ENCODE assay signal across 16 cellular contexts in the genomic region with DNA sequence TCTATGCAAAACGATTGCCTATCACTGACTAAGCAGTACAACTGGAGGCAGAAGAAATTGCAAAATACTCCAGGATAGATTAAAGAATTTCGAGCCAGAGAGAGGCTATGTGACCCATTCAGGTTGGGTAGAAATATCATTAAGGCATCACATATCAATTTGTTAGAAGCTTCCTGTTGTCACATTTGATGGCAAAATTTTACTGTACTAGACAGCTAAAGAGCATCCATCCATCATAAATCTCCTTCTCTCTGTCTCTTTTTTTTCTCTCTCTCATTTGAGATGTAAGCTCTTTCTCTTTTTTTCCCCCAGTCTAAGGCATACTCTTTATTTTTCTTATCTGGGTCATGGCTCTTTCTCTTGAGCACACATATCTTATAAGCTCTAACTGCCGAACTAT.
DNase-seq lines count a peak whose midpoint lies in the region; ATAC-seq and TF ChIP-seq lines count a peak whose summit lies in the region.
"Had no signal": no experiment of that assay in that cellular context is flagged by ENCODE, and none has a peak within 500 bp of the region (broad histone marks: within the 10 kb centered on the region; RNA-seq: fewer than 3 reads in every experiment).

No MANE protein-coding gene starts in this region.

- CTCF ChIA-PET in activated B cell treated with CpG ODN at 0.5 μM for 24 hours (lab: Charles Lee), result interaction anchor here (0.7 to 2.5 kb wide), 10 partner anchors 9 to 485 kb away, joined by 3 to 19 read pairs (median 4); partner anchors contain the start of gene TACR1
- CTCF ChIA-PET in activated CD4-positive, alpha-beta memory T cell treated with anti-CD3 and anti-CD28 coated beads, Interleukin-2, amount 10 ng/mL, durations not matched to agents 7 days and 5 days (lab: Charles Lee), result interaction anchor here (1.3 kb wide), 1 partner anchor 41 kb away, joined by 3 read pairs; no protein-coding TSS in a partner anchor

- peaks cover 3% of the 10 kb centered on the region for H3K9me3 Mint-ChIP-seq in activated naive CD8-positive, alpha-beta T cell (ENCODE audit: low read depth)
- peaks cover 7% of the 10 kb centered on the region for H3K9me3 Mint-ChIP-seq in activated naive CD8-positive, alpha-beta T cell treated with anti-CD3 and anti-CD28 coated beads for 36 hours
- H3K9me3 Mint-ChIP-seq in activated B cell treated with CpG ODN at 0.5 μM for 24 hours (peaks cover 2% of the 10 kb centered on the region), mesothelial cell of epicardium (peaks cover 2% of the 10 kb centered on the region)
- H3K9me3 Mint-ChIP-seq in activated CD4-positive, alpha-beta memory T cell treated with anti-CD3 and anti-CD28 coated beads, Interleukin-2, amount 10 ng/mL, durations not matched to agents 7 days and 5 days, result no peaks in the 10 kb centered on the region

- TF ChIP-seq CTCF in activated B cell treated with CpG ODN at 0.5 μM for 24 hours (IDR thresholded peaks at IDR 0.05), result no peak
- no peak for TF ChIP-seq CTCF in mesothelial cell of epicardium (IDR thresholded peaks at IDR 0.05; ENCODE audit: unreplicated experiment)

- DNase-seq in activated naive CD8-positive, alpha-beta T cell treated with anti-CD3 and anti-CD28 coated beads for 36 hours, result no peak
- no peak for DNase-seq in activated B cell treated with CpG ODN at 0.5 μM for 24 hours
- DNase-seq in mesothelial cell of epicardium (ENCODE audit: low spot score in 2 of 2, unreplicated experiment in 2 of 2), result no peak
- DNase-seq in activated CD4-positive, alpha-beta memory T cell treated with anti-CD3 and anti-CD28 coated beads, Interleukin-2, amount 10 ng/mL, durations not matched to agents 7 days and 5 days, result no peak
- DNase-seq in stimulated activated naive CD8-positive, alpha-beta T cell treated with anti-CD3 and anti-CD28 coated beads, Interleukin-15, Interleukin-2, amounts not matched to agents 100 U/mL and 50 U/mL, for 24 hours, result no peak
- DNase-seq: CD8-positive, alpha-beta memory T cell; COR-L47; GOT3; H7; HFFc6; IMR-90 had no signal

- H3K4me3 Mint-ChIP-seq in activated naive CD8-positive, alpha-beta T cell, result no peak overlapping the region
- H3K4me3 Mint-ChIP-seq in activated naive CD8-positive, alpha-beta T cell treated with anti-CD3 and anti-CD28 coated beads for 36 hours, result no peak overlapping the region
- H3K4me3 Mint-ChIP-seq in activated B cell treated with CpG ODN at 0.5 μM for 24 hours (no peak overlapping the region), mesothelial cell of epicardium (no peak overlapping the region)
- no peak overlapping the region for H3K4me3 Mint-ChIP-seq in activated CD4-positive, alpha-beta memory T cell treated with anti-CD3 and anti-CD28 coated beads, Interleukin-2, amount 10 ng/mL, durations not matched to agents 7 days and 5 days
- H3K4me3 Mint-ChIP-seq: CD8-positive, alpha-beta memory T cell; HFFc6 had no signal

- ATAC-seq in activated B cell treated with CpG ODN at 0.5 μM for 24 hours (ENCODE audit: low read depth), result no peak
- ATAC-seq in GM18502 (IDR thresholded peaks at IDR 0.05; ENCODE audit: poor library complexity, unreplicated experiment), result no peak
- ATAC-seq in stimulated activated naive CD8-positive, alpha-beta T cell treated with anti-CD3 and anti-CD28 coated beads, Interleukin-15, Interleukin-2, amounts not matched to agents 100 U/mL and 50 U/mL, for 24 hours, result no peak
- ATAC-seq: A549, HCT116, K562 had no signal

- POLR2A ChIA-PET in activated B cell treated with CpG ODN at 0.5 μM for 24 hours (lab: Charles Lee), result interaction anchor here (1.0 kb wide), 1 partner anchor 205 kb away, joined by 3 read pairs; the partner anchor contains the start of gene TACR1
- POLR2A ChIA-PET in activated CD4-positive, alpha-beta memory T cell treated with anti-CD3 and anti-CD28 coated beads, Interleukin-2, amount 10 ng/mL, durations not matched to agents 7 days and 5 days (lab: Charles Lee), result no interaction called here

- H3K27ac Mint-ChIP-seq in activated naive CD8-positive, alpha-beta T cell, result peak overlapping the region; percentile 9
- H3K27ac Mint-ChIP-seq in activated naive CD8-positive, alpha-beta T cell treated with anti-CD3 and anti-CD28 coated beads for 36 hours, result no peak overlapping the region
- H3K27ac Mint-ChIP-seq in activated B cell treated with CpG ODN at 0.5 μM for 24 hours (peak overlapping the region; percentile 19), mesothelial cell of epicardium (peak overlapping the region; percentile 41)
- H3K27ac Mint-ChIP-seq in activated CD4-positive, alpha-beta memory T cell treated with anti-CD3 and anti-CD28 coated beads, Interleukin-2, amount 10 ng/mL, durations not matched to agents 7 days and 5 days, result no peak overlapping the region
- H3K27ac Mint-ChIP-seq: CD8-positive, alpha-beta memory T cell; HFFc6 had no signal

- H3K4me1 Mint-ChIP-seq in activated naive CD8-positive, alpha-beta T cell (ENCODE audit: low read depth), result peaks cover 27% of the 10 kb centered on the region
- peaks cover 44% of the 10 kb centered on the region for H3K4me1 Mint-ChIP-seq in activated naive CD8-positive, alpha-beta T cell treated with anti-CD3 and anti-CD28 coated beads for 36 hours
- H3K4me1 Mint-ChIP-seq in activated B cell treated with CpG ODN at 0.5 μM for 24 hours, result peaks cover 22% of the 10 kb centered on the region
- peaks cover 34% of the 10 kb centered on the region for H3K4me1 Mint-ChIP-seq in mesothelial cell of epicardium
- H3K4me1 Mint-ChIP-seq in activated CD4-positive, alpha-beta memory T cell treated with anti-CD3 and anti-CD28 coated beads, Interleukin-2, amount 10 ng/mL, durations not matched to agents 7 days and 5 days, result no peaks in the 10 kb centered on the region
- H3K4me1 Mint-ChIP-seq: CD8-positive, alpha-beta memory T cell had no signal

- intact Hi-C loops in activated B cell treated with CpG ODN at 0.5 μM for 24 hours (cut with micrococcal nuclease), result loop anchor here (1.0 to 2.0 kb wide), 10 partner anchors 16 to 715 kb away; partner anchors contain the start of gene TACR1

- no peaks in the 10 kb centered on the region for H3K27me3 Mint-ChIP-seq in activated naive CD8-positive, alpha-beta T cell
- H3K27me3 Mint-ChIP-seq in activated naive CD8-positive, alpha-beta T cell treated with anti-CD3 and anti-CD28 coated beads for 36 hours, result no peaks in the 10 kb centered on the region
- H3K27me3 Mint-ChIP-seq in activated B cell treated with CpG ODN at 0.5 μM for 24 hours (no peaks in the 10 kb centered on the region), mesothelial cell of epicardium (ENCODE audit: low read depth) (peaks cover 2% of the 10 kb centered on the region)
- H3K27me3 Mint-ChIP-seq in activated CD4-positive, alpha-beta memory T cell treated with anti-CD3 and anti-CD28 coated beads, Interleukin-2, amount 10 ng/mL, durations not matched to agents 7 days and 5 days, result peaks cover 13% of the 10 kb centered on the region

- H3K36me3 Mint-ChIP-seq in activated naive CD8-positive, alpha-beta T cell, result peaks cover 2% of the 10 kb centered on the region
- H3K36me3 Mint-ChIP-seq in activated naive CD8-positive, alpha-beta T cell treated with anti-CD3 and anti-CD28 coated beads for 36 hours, result peaks cover 6% of the 10 kb centered on the region
- H3K36me3 Mint-ChIP-seq in activated B cell treated with CpG ODN at 0.5 μM for 24 hours (ENCODE audit: low read depth) (peaks cover 11% of the 10 kb centered on the region), mesothelial cell of epicardium (peaks cover under 1% of the 10 kb centered on the region)
- H3K36me3 Mint-ChIP-seq in activated CD4-positive, alpha-beta memory T cell treated with anti-CD3 and anti-CD28 coated beads, Interleukin-2, amount 10 ng/mL, durations not matched to agents 7 days and 5 days (ENCODE audit: low read depth), result no peaks in the 10 kb centered on the region
- H3K36me3 Mint-ChIP-seq: CD8-positive, alpha-beta memory T cell had no signal

Comparison
In these comparisons a context has a peak if more than half of its experiments do, and no peak if none do; other contexts are left out.
1. H3K27ac Mint-ChIP-seq: peak in activated naive CD8-positive, alpha-beta T cell (single experiment), activated B cell treated with CpG ODN at 0.5 μM for 24 hours (single experiment) and mesothelial cell of epicardium (single experiment); none in activated naive CD8-positive, alpha-beta T cell treated with anti-CD3 and anti-CD28 coated beads for 36 hours (single experiment) and activated CD4-positive, alpha-beta memory T cell treated with anti-CD3 and anti-CD28 coated beads, Interleukin-2, amount 10 ng/mL, durations not matched to agents 7 days and 5 days (single experiment).